8 cellular contexts compared by ENCODE assay signal in genomic region chr6:127515234-127515793, GRCh38. TPM values are rescaled to one million over a fixed set of nuclear protein-coding genes. Genes with fewer than 3 reads are reported as not detected.
A peak's percentile ranks its signal among the peaks of the same experiment; 100 is the strongest.
DNase-seq lines count a peak whose midpoint lies in the region; ATAC-seq, FAIRE-seq and TF ChIP-seq lines count a peak whose summit lies in the region.

No MANE protein-coding gene starts in this region.

- H3K4me3 ChIP-seq in SU-DHL-6 (ENCODE audit: insufficient read depth, low read length, poor library complexity, severe bottlenecking) = peak overlapping the region; percentile 68
- peak overlapping the region; percentile 50 to 67 (median 60) for H3K4me3 ChIP-seq in tibial nerve

- no peaks in the 10 kb centered on the region for H3K79me2 ChIP-seq in SU-DHL-6 (ENCODE audit: insufficient read depth, low read length)

- H3K27me3 Mint-ChIP-seq in effector memory CD8-positive, alpha-beta T cell = peaks cover 13 to 17% of the 10 kb centered on the region in 2 donors
- H3K27me3 Mint-ChIP-seq in mesothelial cell of epicardium (ENCODE audit: low read depth) = peaks cover 93% of the 10 kb centered on the region

- H3K9me3 ChIP-seq in SU-DHL-6 (ENCODE audit: insufficient read depth, low read length) = no peaks in the 10 kb centered on the region
- no peaks in the 10 kb centered on the region for H3K9me3 ChIP-seq in tibial nerve

- peak; percentile 28 for TF ChIP-seq CTCF in 22Rv1 (IDR thresholded peaks at IDR 0.05)
- TF ChIP-seq CTCF in GM10266 (IDR thresholded peaks at IDR 0.05; ENCODE audit: control insufficient read depth, insufficient read depth, low read depth, missing control alignments) = no peak
- TF ChIP-seq CTCF in SU-DHL-6 (IDR thresholded peaks at IDR 0.05; ENCODE audit: insufficient read depth, low read length, poor library complexity, severe bottlenecking) = no peak
- TF ChIP-seq CTCF in mesothelial cell of epicardium (IDR thresholded peaks at IDR 0.05; ENCODE audit: unreplicated experiment) = no peak
- TF ChIP-seq CTCF in tibial nerve (IDR thresholded peaks at IDR 0.05) = no peak

- peak overlapping the region; percentile 88 for H2AFZ ChIP-seq in SU-DHL-6 (ENCODE audit: low read depth, low read length, severe bottlenecking)

- H3K36me3 ChIP-seq in SU-DHL-6 (ENCODE audit: low read length) (no peaks in the 10 kb centered on the region), tibial nerve (peaks cover 0 to 13% (median 0%) of the 10 kb centered on the region in 3 donors)

- H3K36me3 Mint-ChIP-seq in effector memory CD8-positive, alpha-beta T cell (ENCODE audit: insufficient read depth) = peaks cover 5% of the 10 kb centered on the region
- no peaks in the 10 kb centered on the region for H3K36me3 Mint-ChIP-seq in mesothelial cell of epicardium

- no peak for FAIRE-seq in GM19239 (lab: Jason Lieb, UNC)

- DNase-seq in GM10266 (ENCODE audit: extremely low spot score) (peak; percentile 19), mesothelial cell of epicardium (ENCODE audit: low spot score in 2 of 2, unreplicated experiment in 2 of 2) (no peak), tibial nerve (ENCODE audit: low spot score in 2 of 2) (no peak), GM19239 (ENCODE audit: insufficient read length, low spot score) (no peak)
- peak in 2 of 3 experiments; percentile 7 to 10 for DNase-seq in effector memory CD8-positive, alpha-beta T cell

- H3K27me3 ChIP-seq in SU-DHL-6 (ENCODE audit: low read length) (no peaks in the 10 kb centered on the region), tibial nerve (peaks cover 0 to 22% of the 10 kb centered on the region in 2 donors)

- peaks cover 0 to 37% (median 13%) of the 10 kb centered on the region in 4 donors for H3K4me1 ChIP-seq in tibial nerve

- H3K9me2 ChIP-seq in SU-DHL-6 (replicated peaks; ENCODE audit: insufficient read depth, low read length) = no peaks in the 10 kb centered on the region

- no peaks in the 10 kb centered on the region for H3K9me3 Mint-ChIP-seq in effector memory CD8-positive, alpha-beta T cell
- H3K9me3 Mint-ChIP-seq in mesothelial cell of epicardium = no peaks in the 10 kb centered on the region

- H3K4me3 Mint-ChIP-seq in effector memory CD8-positive, alpha-beta T cell = peak overlapping the region; percentile 89 to 95
- peak overlapping the region; percentile 62 for H3K4me3 Mint-ChIP-seq in mesothelial cell of epicardium

- 1 to 2% methylated on average over 17 to 21 of the region's 38 CpGs for WGBS in tibial nerve, 2 donors

- H3K27ac Mint-ChIP-seq in effector memory CD8-positive, alpha-beta T cell = peak overlapping the region; percentile 53 to 67
- no peak overlapping the region for H3K27ac Mint-ChIP-seq in mesothelial cell of epicardium

- TF ChIP-seq EP300 in tibial nerve (IDR thresholded peaks at IDR 0.05) = no peak

- H3K27ac ChIP-seq in 22Rv1 = peak overlapping the region; percentile 91
- H3K27ac ChIP-seq in SU-DHL-6 (ENCODE audit: low read depth, low read length) = no peak overlapping the region
- H3K27ac ChIP-seq in tibial nerve = peak overlapping the region in 3 of 4 donors; percentile 38 to 80 (median 51)

- ATAC-seq in HG03066 (IDR thresholded peaks at IDR 0.05; ENCODE audit: low read depth, unreplicated experiment) = peak; percentile 3
- peak; percentile 25 for ATAC-seq in effector memory CD8-positive, alpha-beta T cell (replicated peaks)

- TF ChIP-seq POLR2A in tibial nerve (IDR thresholded peaks at IDR 0.05) = no peak

- peak overlapping the region; percentile 38; the same call in 1 of the 2 replicates for H3K9ac ChIP-seq in SU-DHL-6 (ENCODE audit: low read length)

- H3K4me1 Mint-ChIP-seq in effector memory CD8-positive, alpha-beta T cell (ENCODE audit: low read depth in 2 of 2) = peaks cover 27 to 30% of the 10 kb centered on the region in 2 donors
- peaks cover 6% of the 10 kb centered on the region for H3K4me1 Mint-ChIP-seq in mesothelial cell of epicardium

- no peaks in the 10 kb centered on the region for H4K20me1 ChIP-seq in SU-DHL-6 (ENCODE audit: low read depth, low read length)

- H3F3A ChIP-seq in SU-DHL-6 (ENCODE audit: insufficient read depth) = no peaks in the 10 kb centered on the region

- peak overlapping the region; percentile 61 for H3K4me2 ChIP-seq in SU-DHL-6 (ENCODE audit: low read depth, low read length, poor library complexity, severe bottlenecking)

RNA-seq across cellular contexts. Expression of gene KIAA0408, which starts 56.1 kb away (rescaled TPM):
- total RNA-seq in mesothelial cell of epicardium (0.25 to 0.58 TPM (median 0.27 TPM) in 3 replicates), tibial nerve (10 to 100 TPM in 3 of 4 donors, 1 to 10 TPM in 1; 8.4 to 16.5 (median 11.8) TPM)

Comparison
In these comparisons a context has a peak if more than half of its experiments do, and no peak if none do; other contexts are left out.
1. DNase-seq: peak in GM10266 (single experiment) and effector memory CD8-positive, alpha-beta T cell (2 of 3); none in mesothelial cell of epicardium (0 of 2), tibial nerve (0 of 2) and GM19239 (single experiment).